Comparison of ENCODE assay signal across 20 cellular contexts in the genomic region with DNA sequence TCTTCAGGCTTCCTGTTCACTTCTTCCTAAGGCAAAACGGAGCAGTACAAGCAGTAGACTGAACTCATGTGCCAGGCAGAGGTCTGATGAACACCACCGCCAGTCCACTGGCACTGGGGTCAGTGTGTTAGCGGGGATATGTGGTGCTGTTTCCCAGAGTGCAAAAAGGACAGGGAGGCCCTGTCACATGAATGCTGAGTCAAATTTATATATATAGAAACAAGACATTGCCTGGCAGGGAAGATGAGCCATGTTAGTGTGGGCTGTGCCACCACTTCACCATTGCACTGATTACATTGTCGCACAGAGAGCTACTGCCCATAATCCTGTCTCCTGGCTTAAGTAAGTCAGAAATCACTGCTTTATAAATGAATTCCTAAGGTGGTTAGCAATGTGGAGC.
DNase-seq lines count a peak whose midpoint lies in the region; ATAC-seq and TF ChIP-seq lines count a peak whose summit lies in the region.
"Had no signal": no experiment of that assay in that cellular context is flagged by ENCODE, and none has a peak within 500 bp of the region (broad histone marks: within the 10 kb centered on the region; RNA-seq: fewer than 3 reads in every experiment).

No MANE protein-coding gene starts in this region.

- H3K9me3 ChIP-seq in mammary epithelial cell (replicated peaks; ENCODE audit: insufficient read depth, low read length) (no peaks in the 10 kb centered on the region), heart right ventricle (no peaks in the 10 kb centered on the region), psoas muscle (no peaks in the 10 kb centered on the region)
- H3K9me3 ChIP-seq: BLaER1, Caco-2 had no signal

- WGBS in mammary epithelial cell (ENCODE audit: low coverage, missing lambda C conversion rate): 79% methylated on average over 4 of the region's 4 CpGs
- 46 to 68% methylated on average over 4 of the region's 4 CpGs for WGBS in heart right ventricle, 2 donors
- WGBS in psoas muscle, 3 donors: 58 to 86% (median 80%) methylated on average over 4 of the region's 4 CpGs

- in situ Hi-C loops in mammary epithelial cell (cut with MboI; ENCODE audit: low sequenced_read_pairs in 2 of 2): no loop called here

- H3K27me3 ChIP-seq in mammary epithelial cell (ENCODE audit: insufficient read depth, low read length) (no peaks in the 10 kb centered on the region), heart right ventricle (no peaks in the 10 kb centered on the region), psoas muscle (ENCODE audit: insufficient read depth in 3 of 3, low read length in 2 of 3) (no peaks in the 10 kb centered on the region)
- H3K27me3 ChIP-seq: BLaER1 had no signal

- H3K4me3 Mint-ChIP-seq in MCF 10A (ENCODE audit: unreplicated experiment) (no peak overlapping the region), chondrocyte (ENCODE audit: unreplicated experiment) (no peak overlapping the region)
- H3K4me3 Mint-ChIP-seq in activated CD4-positive, alpha-beta T cell treated with anti-CD3 and anti-CD28 coated beads, Interleukin-2, amount 10 ng/mL, durations not matched to agents 7 days and 5 days: no peak overlapping the region
- H3K4me3 Mint-ChIP-seq: CD4-positive, alpha-beta T cell had no signal

- H3K4me1 Mint-ChIP-seq in MCF 10A (ENCODE audit: insufficient read depth, unreplicated experiment) (peaks cover 9% of the 10 kb centered on the region), chondrocyte (ENCODE audit: low read depth) (peaks cover 9% of the 10 kb centered on the region)
- H3K4me1 Mint-ChIP-seq in activated CD4-positive, alpha-beta T cell treated with anti-CD3 and anti-CD28 coated beads, Interleukin-2, amount 10 ng/mL, durations not matched to agents 7 days and 5 days: no peaks in the 10 kb centered on the region

- DNase-seq in MCF 10A (ENCODE audit: unreplicated experiment) (no peak), mammary epithelial cell (no peak), heart right ventricle (peak; percentile 15 to 16), psoas muscle (peak in 1 of 2 donors; percentile 47), pons (ENCODE audit: low spot score) (no peak), chondrocyte (ENCODE audit: low spot score) (no peak)
- DNase-seq in activated CD4-positive, CD25-positive, alpha-beta regulatory T cell (lab: John Stamatoyannopoulos, UW): no peak
- DNase-seq in activated CD4-positive, alpha-beta T cell treated with anti-CD3 and anti-CD28 coated beads, Interleukin-2, amount 10 ng/mL, durations not matched to agents 7 days and 5 days: no peak
- DNase-seq: ACHN; Caco-2; CD4-positive, alpha-beta T cell; DMS 273 treated with DMSO at 0.1 percent for 48 hours; Karpas-422; NCI-H1417 treated with DMSO at 0.1 percent for 48 hours; NCI-H187; NCI-H446 treated with DMSO at 0.1 percent for 48 hours; NCI-H526 treated with DMSO at 0.1 percent for 48 hours; OCI-M1 had no signal

- ATAC-seq in heart right ventricle (peak; percentile 56 to 97 (median 94)), psoas muscle (peak; percentile 89 to 99 (median 97))

- H3K9me3 Mint-ChIP-seq in MCF 10A (ENCODE audit: unreplicated experiment) (no peaks in the 10 kb centered on the region), chondrocyte (ENCODE audit: low read depth) (no peaks in the 10 kb centered on the region)
- H3K9me3 Mint-ChIP-seq in activated CD4-positive, alpha-beta T cell treated with anti-CD3 and anti-CD28 coated beads, Interleukin-2, amount 10 ng/mL, durations not matched to agents 7 days and 5 days: no peaks in the 10 kb centered on the region
- H3K9me3 Mint-ChIP-seq: CD4-positive, alpha-beta T cell had no signal

- dilution Hi-C loops in mammary epithelial cell (cut with HindIII; ENCODE audit: low sequenced_read_pairs): no loop called here

- H3K4me1 ChIP-seq in mammary epithelial cell (ENCODE audit: insufficient read depth, low read length) (no peaks in the 10 kb centered on the region), heart right ventricle (peaks cover 0 to 8% (median 0%) of the 10 kb centered on the region in 9 donors), psoas muscle (peaks cover 4% of the 10 kb centered on the region)
- H3K4me1 ChIP-seq: BLaER1, Caco-2 had no signal

- H2AFZ ChIP-seq in mammary epithelial cell (ENCODE audit: low read depth, low read length): no peak overlapping the region

- peaks cover 13% of the 10 kb centered on the region for H3K36me3 Mint-ChIP-seq in MCF 10A (ENCODE audit: insufficient read depth, unreplicated experiment)
- H3K36me3 Mint-ChIP-seq in activated CD4-positive, alpha-beta T cell treated with anti-CD3 and anti-CD28 coated beads, Interleukin-2, amount 10 ng/mL, durations not matched to agents 7 days and 5 days (ENCODE audit: low read depth): peaks cover 9% of the 10 kb centered on the region
- H3K36me3 Mint-ChIP-seq in chondrocyte (ENCODE audit: low read depth): peaks cover 14% of the 10 kb centered on the region

- H3K27ac ChIP-seq in mammary epithelial cell (ENCODE audit: insufficient read depth, low read depth, low read length): no peak overlapping the region
- peak overlapping the region in 7 of 10 donors; percentile 24 to 65 (median 53) for H3K27ac ChIP-seq in heart right ventricle
- peak overlapping the region; percentile 51 for H3K27ac ChIP-seq in psoas muscle
- H3K27ac ChIP-seq: 22Rv1, BLaER1 had no signal

- POLR2A ChIA-PET in MCF 10A (lab: Yijun Ruan, JAX): no interaction called here
- POLR2A ChIA-PET in activated CD4-positive, alpha-beta T cell treated with anti-CD3 and anti-CD28 coated beads, Interleukin-2, amount 10 ng/mL, durations not matched to agents 7 days and 5 days (lab: Charles Lee): no interaction called here

- H3K27me3 Mint-ChIP-seq in MCF 10A (ENCODE audit: insufficient read depth, unreplicated experiment) (no peaks in the 10 kb centered on the region), chondrocyte (ENCODE audit: low read depth) (no peaks in the 10 kb centered on the region)
- H3K27me3 Mint-ChIP-seq in activated CD4-positive, alpha-beta T cell treated with anti-CD3 and anti-CD28 coated beads, Interleukin-2, amount 10 ng/mL, durations not matched to agents 7 days and 5 days: no peaks in the 10 kb centered on the region
- H3K27me3 Mint-ChIP-seq: CD4-positive, alpha-beta T cell had no signal

- no peak overlapping the region for H3K4me2 ChIP-seq in mammary epithelial cell (ENCODE audit: insufficient read depth, low read depth, low read length)
- H3K4me2 ChIP-seq: BLaER1 had no signal

- intact Hi-C loops in MCF 10A (cut with micrococcal nuclease) (no loop called here), mammary epithelial cell (cut with micrococcal nuclease) (no loop called here), heart right ventricle (cut with DNase I) (no loop called here), psoas muscle (cut with DNase I) (no loop called here)

- H3K9ac ChIP-seq in mammary epithelial cell (ENCODE audit: insufficient read depth, low read length): no peak overlapping the region
- H3K9ac ChIP-seq: BLaER1 had no signal

- no TSS peak for BruUV-seq in MCF 10A (replicated peaks; lab: Mats Ljungman, UMichigan)
- no TSS peak for BruUV-seq in mammary epithelial cell (replicated peaks; lab: Mats Ljungman, UMichigan)

- CTCF ChIA-PET in MCF 10A (lab: Yijun Ruan, JAX): interaction anchor here (0.6 kb wide), 1 partner anchor 1208 kb away, joined by 3 read pairs; no protein-coding TSS in a partner anchor
- CTCF ChIA-PET in mammary epithelial cell (lab: Charles Lee; ENCODE audit: low non-redundant PET): no interaction called here
- CTCF ChIA-PET in activated CD4-positive, alpha-beta T cell treated with anti-CD3 and anti-CD28 coated beads, Interleukin-2, amount 10 ng/mL, durations not matched to agents 7 days and 5 days (lab: Charles Lee): interaction anchor here (1.3 kb wide), 1 partner anchor 8 kb away, joined by 4 read pairs; no protein-coding TSS in a partner anchor

- H3K4me3 ChIP-seq in mammary epithelial cell (replicated peaks in 1 of 3; ENCODE audit: insufficient read depth in 1 of 3, low read depth in 2 of 3, low read length in 3 of 3): no peak overlapping the region
- H3K4me3 ChIP-seq in heart right ventricle: no peak overlapping the region
- no peak overlapping the region for H3K4me3 ChIP-seq in psoas muscle
- H3K4me3 ChIP-seq: BLaER1 had no signal

- H3K27ac Mint-ChIP-seq in MCF 10A (ENCODE audit: low read depth, unreplicated experiment) (peak overlapping the region; percentile 62), chondrocyte (ENCODE audit: unreplicated experiment) (no peak overlapping the region)
- no peak overlapping the region for H3K27ac Mint-ChIP-seq in activated CD4-positive, alpha-beta T cell treated with anti-CD3 and anti-CD28 coated beads, Interleukin-2, amount 10 ng/mL, durations not matched to agents 7 days and 5 days
- H3K27ac Mint-ChIP-seq: CD4-positive, alpha-beta T cell had no signal

- H3K36me3 ChIP-seq in mammary epithelial cell (ENCODE audit: insufficient read depth, low read length) (no peaks in the 10 kb centered on the region), heart right ventricle (peaks cover 0 to 86% (median 5%) of the 10 kb centered on the region in 9 donors), psoas muscle (ENCODE audit: insufficient read depth in 1 of 2, low read depth in 1 of 2) (peaks cover 5 to 62% of the 10 kb centered on the region in 2 donors)

- H4K20me1 ChIP-seq in mammary epithelial cell (ENCODE audit: insufficient read depth, low read length): no peaks in the 10 kb centered on the region
- H4K20me1 ChIP-seq: BLaER1 had no signal

- no peak for TF ChIP-seq CTCF in MCF 10A (IDR thresholded peaks at IDR 0.05; ENCODE audit: unreplicated experiment)
- no peak for TF ChIP-seq CTCF in mammary epithelial cell (conservative IDR thresholded peaks at IDR 0.05 in 1 of 2, IDR thresholded peaks at IDR 0.05 in 1 of 2; ENCODE audit: extremely low read depth in 1 of 2, insufficient read depth in 1 of 2, low read depth in 1 of 2, low read length in 2 of 2)
- TF ChIP-seq CTCF in heart right ventricle (IDR thresholded peaks at IDR 0.05): no peak
- TF ChIP-seq CTCF in psoas muscle (IDR thresholded peaks at IDR 0.05): no peak
- no peak for TF ChIP-seq CTCF in chondrocyte (IDR thresholded peaks at IDR 0.05)

- no peaks in the 10 kb centered on the region for H3K79me2 ChIP-seq in mammary epithelial cell (ENCODE audit: insufficient read depth, low read length)

Comparison
In these comparisons a context has a peak if more than half of its experiments do, and no peak if none do; other contexts are left out.
1. DNase-seq: peak in heart right ventricle (2 of 2); none in MCF 10A (single experiment), mammary epithelial cell (single experiment), pons (single experiment), activated CD4-positive, CD25-positive, alpha-beta regulatory T cell (0 of 4), activated CD4-positive, alpha-beta T cell treated with anti-CD3 and anti-CD28 coated beads, Interleukin-2, amount 10 ng/mL, durations not matched to agents 7 days and 5 days (single experiment) and chondrocyte (single experiment).